1 cellular context compared by ENCODE assay signal in the genomic region with DNA sequence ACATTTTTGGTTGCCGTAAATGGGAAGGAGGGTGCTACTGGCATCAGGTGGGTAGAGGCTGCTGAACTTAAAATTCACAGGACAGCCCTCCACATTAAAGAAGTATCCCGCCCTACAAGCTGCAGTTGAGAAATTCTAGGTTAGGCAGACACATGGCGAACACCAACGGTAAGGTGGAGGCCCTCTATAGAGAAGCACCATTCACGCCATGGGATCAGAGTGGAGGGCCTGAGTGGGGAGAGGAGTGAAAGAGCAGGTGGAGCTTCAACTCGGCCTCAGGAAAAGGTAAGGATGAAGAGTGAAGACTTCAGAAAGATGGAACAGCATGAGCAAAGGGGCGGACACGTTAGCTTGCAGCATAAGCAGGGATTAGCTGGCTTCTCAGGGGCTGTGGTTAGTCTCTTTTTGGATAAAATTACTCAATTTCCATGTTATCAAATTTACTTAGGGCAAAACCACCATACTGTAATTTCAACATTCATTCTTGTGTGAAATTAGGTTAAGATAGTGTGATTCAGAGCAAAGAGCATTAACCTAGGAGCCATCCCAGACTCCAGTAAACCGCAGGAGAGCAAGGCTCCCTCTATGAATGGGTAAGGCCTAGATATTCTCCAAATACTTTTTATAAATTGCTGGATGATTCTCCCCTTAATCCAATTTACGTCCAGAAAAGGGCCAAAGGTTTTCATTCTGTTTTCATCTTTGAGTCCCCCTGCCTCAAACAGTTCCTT.
TF ChIP-seq lines count a peak whose summit lies in the region.

No MANE protein-coding gene starts in this region.

TF ChIP-seq in H1, 55 proteins besides CTCF, POLR2A, EP300 and RAD21:
- TF ChIP-seq KDM4A (IDR thresholded peaks at IDR 0.05; ENCODE audit: low read depth, low read length, severe bottlenecking) = no peak
- TF ChIP-seq CBX8 (IDR thresholded peaks at IDR 0.05; ENCODE audit: borderline replicate concordance, low read depth, low read length) = no peak
- TF ChIP-seq CTBP2 (IDR thresholded peaks at IDR 0.05; ENCODE audit: borderline replicate concordance, insufficient read depth, insufficient read length, low read length) = no peak
- no peak for TF ChIP-seq EGR1 (IDR thresholded peaks at IDR 0.05; ENCODE audit: borderline replicate concordance, low read depth, low read length)
